ENCODE assay signal across 1 cellular context in the genomic region with DNA sequence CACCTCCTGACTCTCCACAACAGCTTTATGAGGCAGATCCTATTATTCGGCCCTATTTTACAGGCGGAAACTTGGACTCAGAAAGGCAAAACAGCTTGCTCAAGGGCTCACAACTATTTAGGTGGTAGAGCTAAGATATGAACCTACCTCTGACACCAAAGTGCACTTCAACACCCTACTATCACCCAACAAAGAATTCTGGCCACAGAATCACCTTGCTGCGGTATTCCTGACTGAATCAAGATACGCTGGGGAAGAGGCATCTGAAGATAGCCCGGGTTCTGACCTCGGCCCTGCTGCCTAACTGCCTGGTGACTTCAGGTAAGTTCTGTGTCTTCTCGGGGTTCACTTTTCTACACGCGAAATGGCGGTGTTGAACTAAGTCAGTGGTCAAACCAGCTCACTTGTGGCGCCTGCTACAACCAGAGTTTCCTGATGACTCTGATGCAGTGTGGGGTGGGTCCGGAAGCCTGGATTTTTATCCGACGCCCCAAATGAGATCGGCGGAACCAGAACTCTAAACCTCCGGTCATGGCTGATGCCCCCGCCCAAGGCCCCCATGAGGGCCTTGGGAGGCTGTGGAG.
TF ChIP-seq lines count a peak whose summit lies in the region.

No MANE protein-coding gene starts in this region.

TF ChIP-seq in GM23338, 12 proteins besides CTCF, POLR2A, EP300 and RAD21 (continued from another document):
- TF ChIP-seq ZNF462 (CRISPR knock-in tag; IDR thresholded peaks at IDR 0.05) (no peak), EZH2 (IDR thresholded peaks at IDR 0.05; ENCODE audit: low read depth, unreplicated experiment) (no peak), CREB1 (CRISPR knock-in tag; IDR thresholded peaks at IDR 0.05; ENCODE audit: low read depth) (no peak), POLR2AphosphoS5 (IDR thresholded peaks at IDR 0.05; ENCODE audit: low read depth) (no peak), STAT1 (IDR thresholded peaks at IDR 0.05; ENCODE audit: unreplicated experiment) (no peak), NANOG (IDR thresholded peaks at IDR 0.05; ENCODE audit: borderline replicate concordance) (no peak), EZH2phosphoT487 (IDR thresholded peaks at IDR 0.05; ENCODE audit: unreplicated experiment) (no peak)
- TF ChIP-seq, protein P1, sequence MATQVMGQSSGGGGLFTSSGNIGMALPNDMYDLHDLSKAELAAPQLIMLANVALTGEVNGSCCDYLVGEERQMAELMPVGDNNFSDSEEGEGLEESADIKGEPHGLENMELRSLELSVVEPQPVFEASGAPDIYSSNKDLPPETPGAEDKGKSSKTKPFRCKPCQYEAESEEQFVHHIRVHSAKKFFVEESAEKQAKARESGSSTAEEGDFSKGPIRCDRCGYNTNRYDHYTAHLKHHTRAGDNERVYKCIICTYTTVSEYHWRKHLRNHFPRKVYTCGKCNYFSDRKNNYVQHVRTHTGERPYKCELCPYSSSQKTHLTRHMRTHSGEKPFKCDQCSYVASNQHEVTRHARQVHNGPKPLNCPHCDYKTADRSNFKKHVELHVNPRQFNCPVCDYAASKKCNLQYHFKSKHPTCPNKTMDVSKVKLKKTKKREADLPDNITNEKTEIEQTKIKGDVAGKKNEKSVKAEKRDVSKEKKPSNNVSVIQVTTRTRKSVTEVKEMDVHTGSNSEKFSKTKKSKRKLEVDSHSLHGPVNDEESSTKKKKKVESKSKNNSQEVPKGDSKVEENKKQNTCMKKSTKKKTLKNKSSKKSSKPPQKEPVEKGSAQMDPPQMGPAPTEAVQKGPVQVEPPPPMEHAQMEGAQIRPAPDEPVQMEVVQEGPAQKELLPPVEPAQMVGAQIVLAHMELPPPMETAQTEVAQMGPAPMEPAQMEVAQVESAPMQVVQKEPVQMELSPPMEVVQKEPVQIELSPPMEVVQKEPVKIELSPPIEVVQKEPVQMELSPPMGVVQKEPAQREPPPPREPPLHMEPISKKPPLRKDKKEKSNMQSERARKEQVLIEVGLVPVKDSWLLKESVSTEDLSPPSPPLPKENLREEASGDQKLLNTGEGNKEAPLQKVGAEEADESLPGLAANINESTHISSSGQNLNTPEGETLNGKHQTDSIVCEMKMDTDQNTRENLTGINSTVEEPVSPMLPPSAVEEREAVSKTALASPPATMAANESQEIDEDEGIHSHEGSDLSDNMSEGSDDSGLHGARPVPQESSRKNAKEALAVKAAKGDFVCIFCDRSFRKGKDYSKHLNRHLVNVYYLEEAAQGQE (IDR thresholded peaks at IDR 0.05; ENCODE audit: unreplicated experiment): no peak
